In the genomic region with DNA sequence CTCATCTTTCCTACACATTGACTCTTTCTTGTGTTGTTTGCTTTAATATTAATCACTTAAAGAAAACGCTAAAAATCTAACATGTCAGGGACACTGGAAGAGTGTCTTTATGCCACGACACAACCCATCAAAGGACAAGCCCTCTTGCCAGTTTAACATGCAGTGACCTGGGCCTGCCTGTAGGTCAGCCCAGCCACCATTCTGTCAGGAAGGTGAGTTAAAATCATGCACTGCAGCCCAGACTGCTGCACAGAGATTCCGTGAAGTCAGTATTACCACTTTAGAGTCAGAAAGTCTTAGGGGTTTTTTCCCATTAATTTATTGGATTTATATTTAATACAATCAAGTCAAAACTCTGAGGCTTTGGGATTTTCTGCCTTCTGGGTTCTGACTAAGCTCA, we compare ENCODE assay signal across 20 cellular contexts. TPM values are rescaled to one million over a fixed set of nuclear protein-coding genes. Genes with fewer than 3 reads are reported as not detected.
DNase-seq lines count a peak whose midpoint lies in the region; ATAC-seq and TF ChIP-seq lines count a peak whose summit lies in the region.
"Had no signal": no experiment of that assay in that cellular context is flagged by ENCODE, and none has a peak within 500 bp of the region (broad histone marks: within the 10 kb centered on the region; RNA-seq: fewer than 3 reads in every experiment).

No MANE protein-coding gene starts in this region.

- no peak overlapping the region for H3K18ac ChIP-seq in H9 (ENCODE audit: insufficient read length, low read depth, low read length)

- H3K9ac ChIP-seq in H9 (ENCODE audit: extremely low read depth, insufficient read length, low read length) (no peak overlapping the region), neural progenitor cell (no peak overlapping the region)
- H3K9ac ChIP-seq: BLaER1 had no signal

- H3K36me3 ChIP-seq in heart left ventricle = peaks cover 0 to 47% (median 0%) of the 10 kb centered on the region in 9 donors
- no peaks in the 10 kb centered on the region for H3K36me3 ChIP-seq in neural progenitor cell
- H3K36me3 ChIP-seq: BLaER1, SJCRH30 had no signal

- H3K23me2 ChIP-seq in H9 (ENCODE audit: insufficient read length, low read depth, low read length, poor library complexity, severe bottlenecking) = no peaks in the 10 kb centered on the region

- no peak for TF ChIP-seq POLR2A in heart left ventricle (IDR thresholded peaks at IDR 0.05)

- H3K9me3 Mint-ChIP-seq in H9 = peaks cover 0 to 3% of the 10 kb centered on the region in 2 experiments; a peak in 1 of 5 replicates
- H3K9me3 Mint-ChIP-seq in neural progenitor cell = peaks cover 6% of the 10 kb centered on the region
- H3K9me3 Mint-ChIP-seq: IgD-negative memory B cell had no signal

- H2BK5ac ChIP-seq in H9 (ENCODE audit: insufficient read length, low read length) = no peak overlapping the region

- no peak overlapping the region for H3T11ph ChIP-seq in H9 (ENCODE audit: low read length)

- H3K27ac ChIP-seq in heart left ventricle = peak overlapping the region in 6 of 12 donors; percentile 14 to 75 (median 27)
- no peak overlapping the region for H3K27ac ChIP-seq in H9 (ENCODE audit: insufficient read length, low read depth, low read length)
- no peak overlapping the region for H3K27ac ChIP-seq in neural progenitor cell
- H3K27ac ChIP-seq: BLaER1, SJCRH30 had no signal

- no peak overlapping the region for H2BK120ac ChIP-seq in H9 (ENCODE audit: low read depth, low read length, poor library complexity, severe bottlenecking)

- no peak overlapping the region for H3K56ac ChIP-seq in H9 (ENCODE audit: insufficient read length, low read depth, low read length)

- no peak overlapping the region for H2BK20ac ChIP-seq in H9 (ENCODE audit: low read depth, low read length, poor library complexity, severe bottlenecking)

- H3K27me3 Mint-ChIP-seq in H9 (ENCODE audit: low read depth) = no peaks in the 10 kb centered on the region; the same call in 1 of the 2 replicates
- H3K27me3 Mint-ChIP-seq in neural progenitor cell (ENCODE audit: insufficient read depth, low read depth) = no peaks in the 10 kb centered on the region

- intact Hi-C loops in Right ventricle myocardium superior (cut with DNase I) (no loop called here), heart left ventricle (cut with DNase I) (no loop called here)

- H3F3A ChIP-seq in neural progenitor cell (ENCODE audit: low read depth) = peaks cover 54% of the 10 kb centered on the region

- H2AK5ac ChIP-seq in H9 (ENCODE audit: insufficient read length, low read length) = no peak overlapping the region

- H3K23ac ChIP-seq in H9 (ENCODE audit: insufficient read length, low read depth, low read length) = no peak overlapping the region

- H2BK12ac ChIP-seq in H9 (ENCODE audit: insufficient read length, low read depth, low read length) = no peak overlapping the region

- 63 to 76% (median 70%) methylated on average over 3 of the region's 3 CpGs for WGBS in heart left ventricle, 4 donors
- WGBS in H9 (ENCODE audit: extremely low coverage, insufficient read length, low lambda C conversion rate) = no CpG with 5 or more reads among the region's 3 CpGs

- H3K4me2 ChIP-seq in H9 (ENCODE audit: insufficient read depth, insufficient read length, low read length) (no peak overlapping the region), neural progenitor cell (no peak overlapping the region)
- H3K4me2 ChIP-seq: BLaER1 had no signal

- H3K4me1 ChIP-seq in heart left ventricle = peaks cover 0 to 55% (median 20%) of the 10 kb centered on the region in 12 donors
- H3K4me1 ChIP-seq in H9 (ENCODE audit: insufficient read depth, low read length) = peaks cover 6% of the 10 kb centered on the region
- peaks cover 76% of the 10 kb centered on the region for H3K4me1 ChIP-seq in neural progenitor cell
- H3K4me1 ChIP-seq: BLaER1 had no signal

- no peak overlapping the region for H4K5ac ChIP-seq in H9 (ENCODE audit: insufficient read length, low read depth, low read length)

- H4K20me1 ChIP-seq in H9 (ENCODE audit: control insufficient read depth, insufficient read depth, insufficient read length) (no peaks in the 10 kb centered on the region), neural progenitor cell (ENCODE audit: low read depth) (peaks cover 4% of the 10 kb centered on the region)
- H4K20me1 ChIP-seq: BLaER1 had no signal

- H3K36me3 Mint-ChIP-seq in H9 (ENCODE audit: insufficient read depth in 1 of 3, low read depth in 3 of 3) (peaks cover 0 to 3% (median 0%) of the 10 kb centered on the region in 3 experiments; a peak in 1 of 7 replicates), neural progenitor cell (peaks cover 22% of the 10 kb centered on the region)

- H3K4me3 Mint-ChIP-seq in H9 = no peak overlapping the region
- no peak overlapping the region for H3K4me3 Mint-ChIP-seq in neural progenitor cell
- H3K4me3 Mint-ChIP-seq: HFFc6, IgD-negative memory B cell had no signal

- H2AFZ ChIP-seq in H9 (ENCODE audit: low read length) (no peak overlapping the region), neural progenitor cell (replicated peaks) (no peak overlapping the region)

- H3K79me1 ChIP-seq in H9 (ENCODE audit: insufficient read depth, low read depth, low read length, poor library complexity, severe bottlenecking) = no peaks in the 10 kb centered on the region

- no peak overlapping the region for H3K4me3 ChIP-seq in heart left ventricle
- H3K4me3 ChIP-seq in cardiac fibroblast (replicated peaks in 1 of 2; ENCODE audit: low read depth in 2 of 2, low read length in 2 of 2) = no peak overlapping the region
- H3K4me3 ChIP-seq in neural progenitor cell = no peak overlapping the region
- H3K4me3 ChIP-seq: BLaER1, SJCRH30 had no signal

- ATAC-seq in Right ventricle myocardium superior (ENCODE audit: poor library complexity) (peak; percentile 24), heart left ventricle (no peak), HG03045 (IDR thresholded peaks at IDR 0.05; ENCODE audit: unreplicated experiment) (no peak), HG02973 (IDR thresholded peaks at IDR 0.05; ENCODE audit: unreplicated experiment) (no peak)

- no peaks in the 10 kb centered on the region for H3K27me3 ChIP-seq in heart left ventricle
- H3K27me3 ChIP-seq in H9 (ENCODE audit: insufficient read depth, low read length) = no peaks in the 10 kb centered on the region
- H3K27me3 ChIP-seq in neural progenitor cell = no peaks in the 10 kb centered on the region
- H3K27me3 ChIP-seq: BLaER1, SJCRH30 had no signal

- H3K4me1 Mint-ChIP-seq in H9 = peaks cover 56 to 62% of the 10 kb centered on the region in 2 experiments
- H3K4me1 Mint-ChIP-seq in neural progenitor cell = peaks cover 56% of the 10 kb centered on the region
- H3K4me1 Mint-ChIP-seq: IgD-negative memory B cell had no signal

- no peak overlapping the region for H4K91ac ChIP-seq in H9 (ENCODE audit: insufficient read length, low read depth, low read length)

- no peak overlapping the region for H3K14ac ChIP-seq in H9 (ENCODE audit: insufficient read depth, low read length)

- H3K79me2 ChIP-seq in H9 (ENCODE audit: insufficient read depth, low read length) = no peaks in the 10 kb centered on the region
- H3K79me2 ChIP-seq in neural progenitor cell (ENCODE audit: low read depth) = no peaks in the 10 kb centered on the region

- DNase-seq in Right ventricle myocardium superior (no peak), heart left ventricle (no peak), H9 (no peak), cardiac fibroblast (ENCODE audit: low read depth in 2 of 2) (no peak), neural progenitor cell (ENCODE audit: low spot score) (no peak), NCI-H1694 treated with DMSO at 0.1 percent for 48 hours (lab: John Stamatoyannopoulos, UW) (no peak)
- DNase-seq: 8988T, GF-D8, HFFc6, NCI-H1105 treated with DMSO at 0.1 percent for 48 hours, NCI-H187, NCI-H226, NCI-H526 treated with DMSO at 0.1 percent for 48 hours, OCI-M1, RPMI8226, SJCRH30 had no signal

- TF ChIP-seq CTCF in heart left ventricle (IDR thresholded peaks at IDR 0.05) (peak in 1 of 12 donors; percentile 5), H9 (conservative IDR thresholded peaks at IDR 0.05) (peak; percentile 47; the same call in 2 of the 3 replicates), cardiac fibroblast (IDR thresholded peaks at IDR 0.05; ENCODE audit: low read depth, low read length) (peak; percentile 1), neural progenitor cell (IDR thresholded peaks at IDR 0.05) (peak; percentile 23)

- no peak overlapping the region for H2BK15ac ChIP-seq in H9 (ENCODE audit: low read depth, low read length)

- H4K8ac ChIP-seq in H9 (replicated peaks; ENCODE audit: insufficient read length, low read depth, low read length) = no peak overlapping the region

- H3K9me3 ChIP-seq in heart left ventricle (peaks cover 0 to 11% (median 0%) of the 10 kb centered on the region in 12 donors), H9 (ENCODE audit: control insufficient read depth, low read depth, low read length) (no peaks in the 10 kb centered on the region), neural progenitor cell (ENCODE audit: low read depth) (no peaks in the 10 kb centered on the region)
- H3K9me3 ChIP-seq: BLaER1, SJCRH30 had no signal

- H3K4ac ChIP-seq in H9 (ENCODE audit: low read depth, low read length) = no peak overlapping the region

- 0 out of 7 replicates have a peak overlapping the region, but pooled peaks of 1 of the 3 experiments have one; percentile 51 for H3K27ac Mint-ChIP-seq in H9
- H3K27ac Mint-ChIP-seq in neural progenitor cell = no peak overlapping the region
- H3K27ac Mint-ChIP-seq: HFFc6, IgD-negative memory B cell had no signal

RNA-seq across cellular contexts. Expression of a gene that starts 58.0 kb away (rescaled TPM):
- total RNA-seq in Right ventricle myocardium superior = 30.2 TPM
- 10 to 100 TPM; 12.0 to 35.7 (median 28.0) TPM for total RNA-seq in heart left ventricle
- polyA plus RNA-seq in heart left ventricle = 10 to 100 TPM in 1 of 2 donors, 1 to 10 TPM in 1; 9.1 to 16.6 TPM
- 2.5 and 2.7 TPM in 2 replicates for total RNA-seq in H9 (2021)
- 21.4 and 31.7 TPM in 2 replicates for total RNA-seq in neural progenitor cell (ENCODE audit: low replicate concordance)
